ENCODE assay signal across 1 cellular context in genomic region chr5:177516601-177517568, GRCh38.
TF ChIP-seq lines count a peak whose summit lies in the region.

DDX41 (minus strand) TSS chr5:177516961; CDS start chr5:177516945, 16 bp downstream.

TF ChIP-seq in HepG2, 621 proteins besides CTCF, POLR2A, EP300 and RAD21 (continued from another document and continues in another):
- no peak for TF ChIP-seq USF2 (IDR thresholded peaks at IDR 0.05; ENCODE audit: low read depth, low read length)
- TF ChIP-seq USF2 (CRISPR knock-in tag; IDR thresholded peaks at IDR 0.05; ENCODE audit: borderline replicate concordance), result no peak; the same call in 1 of the 2 replicates
- no peak for TF ChIP-seq PLRG1 (conservative IDR thresholded peaks at IDR 0.05)
- peak; percentile 74; the same call in 1 of the 2 replicates for TF ChIP-seq POLR2AphosphoS2 (IDR thresholded peaks at IDR 0.05; ENCODE audit: low read depth, low read length)
- TF ChIP-seq HINFP (CRISPR knock-in tag; IDR thresholded peaks at IDR 0.05; ENCODE audit: low read depth), result peak; percentile 71; the same call in 1 of the 2 replicates
- peak; percentile 89 for TF ChIP-seq CBX1 (IDR thresholded peaks at IDR 0.05; ENCODE audit: low read depth)
- TF ChIP-seq MTERF4 (CRISPR knock-in tag; IDR thresholded peaks at IDR 0.05), result no peak
- TF ChIP-seq HOXA5 (CRISPR knock-in tag; IDR thresholded peaks at IDR 0.05), result peak; percentile 84
- TF ChIP-seq ZBTB44 (CRISPR knock-in tag; IDR thresholded peaks at IDR 0.05), result no peak
- no peak for TF ChIP-seq PRPF4 (IDR thresholded peaks at IDR 0.05; ENCODE audit: low read depth, low read length, poor library complexity, severe bottlenecking)
- TF ChIP-seq GATA4 (IDR thresholded peaks at IDR 0.05; ENCODE audit: borderline replicate concordance, low read depth), result peak; percentile 70
- TF ChIP-seq NCOA2 (CRISPR knock-in tag; IDR thresholded peaks at IDR 0.05), result peak; percentile 63; the same call in 1 of the 2 replicates
- peak; percentile 90 for TF ChIP-seq ZNF782 (CRISPR knock-in tag; IDR thresholded peaks at IDR 0.05; ENCODE audit: borderline replicate concordance)
- TF ChIP-seq RBFOX2 (IDR thresholded peaks at IDR 0.05; ENCODE audit: low read depth, low read length), result peak; percentile 93
- TF ChIP-seq GTF3A (CRISPR knock-in tag; conservative IDR thresholded peaks at IDR 0.05), result no peak
- TF ChIP-seq FOXP4 (CRISPR knock-in tag; IDR thresholded peaks at IDR 0.05), result peak; percentile 63
- peak; percentile 56 for TF ChIP-seq MNT (IDR thresholded peaks at IDR 0.05)
- TF ChIP-seq FLYWCH1 (CRISPR knock-in tag; IDR thresholded peaks at IDR 0.05), result no peak
- TF ChIP-seq BATF2 (CRISPR knock-in tag; IDR thresholded peaks at IDR 0.05), result peak; percentile 89
- TF ChIP-seq ZNF101 (CRISPR knock-in tag; IDR thresholded peaks at IDR 0.05; ENCODE audit: borderline replicate concordance, low read depth), result 0 out of 2 replicates have a peak, but pooled peaks have one; percentile 22
- 0 out of 2 replicates have a peak, but pooled peaks have one; percentile 16 for TF ChIP-seq ONECUT2 (CRISPR knock-in tag; IDR thresholded peaks at IDR 0.05)
- TF ChIP-seq ZNF737 (CRISPR knock-in tag; IDR thresholded peaks at IDR 0.05; ENCODE audit: borderline replicate concordance), result no peak
- peak; percentile 67 for TF ChIP-seq HCFC1 (IDR thresholded peaks at IDR 0.05; ENCODE audit: low read depth, low read length)
- no peak for TF ChIP-seq MAFK (conservative IDR thresholded peaks at IDR 0.05 in 1 of 2, IDR thresholded peaks at IDR 0.05 in 1 of 2; ENCODE audit: low read length in 2 of 2)
- TF ChIP-seq SKI (IDR thresholded peaks at IDR 0.05; ENCODE audit: partially characterized antibody), result no peak
- TF ChIP-seq ZNF263 (CRISPR knock-in tag; IDR thresholded peaks at IDR 0.05), result no peak; the same call in 1 of the 2 replicates
- TF ChIP-seq ZNF296 (CRISPR knock-in tag; conservative IDR thresholded peaks at IDR 0.05), result no peak
- TF ChIP-seq RFXAP (CRISPR knock-in tag; IDR thresholded peaks at IDR 0.05; ENCODE audit: borderline replicate concordance), result peak; percentile 96
- peak; percentile 59; the same call in 1 of the 2 replicates for TF ChIP-seq RNF2 (conservative IDR thresholded peaks at IDR 0.05; ENCODE audit: low read depth)
- TF ChIP-seq CSRNP2 (CRISPR knock-in tag; conservative IDR thresholded peaks at IDR 0.05; ENCODE audit: low read depth), result no peak
- TF ChIP-seq RXRA (CRISPR knock-in tag; IDR thresholded peaks at IDR 0.05), result peak; percentile 83
- peak; percentile 99 for TF ChIP-seq HDAC1 (CRISPR knock-in tag; IDR thresholded peaks at IDR 0.05)
- TF ChIP-seq AKAP8 (CRISPR knock-in tag; IDR thresholded peaks at IDR 0.05), result peak; percentile 72
- TF ChIP-seq ZFP1 (CRISPR knock-in tag; IDR thresholded peaks at IDR 0.05), result no peak; the same call in 1 of the 2 replicates
- no peak for TF ChIP-seq PREB (CRISPR knock-in tag; IDR thresholded peaks at IDR 0.05)
- TF ChIP-seq ZMAT3 (CRISPR knock-in tag; conservative IDR thresholded peaks at IDR 0.05), result no peak
- TF ChIP-seq ZNF761 (CRISPR knock-in tag; conservative IDR thresholded peaks at IDR 0.05), result peak; percentile 66; the same call in 1 of the 2 replicates
- peak; percentile 88 for TF ChIP-seq POLR2G (IDR thresholded peaks at IDR 0.05; ENCODE audit: low read depth, low read length)
- TF ChIP-seq ZNF335 (CRISPR knock-in tag; IDR thresholded peaks at IDR 0.05), result peak; percentile 88
- no peak for TF ChIP-seq ATM (IDR thresholded peaks at IDR 0.05; ENCODE audit: borderline replicate concordance)
- TF ChIP-seq KAT8 (CRISPR knock-in tag; IDR thresholded peaks at IDR 0.05), result peak; percentile 99
- TF ChIP-seq GLI4 (CRISPR knock-in tag; IDR thresholded peaks at IDR 0.05; ENCODE audit: borderline replicate concordance), result no peak
- TF ChIP-seq IKZF5 (CRISPR knock-in tag; IDR thresholded peaks at IDR 0.05), result peak; percentile 94
